Comparison of ENCODE assay signal across 8 cellular contexts in the genomic region with DNA sequence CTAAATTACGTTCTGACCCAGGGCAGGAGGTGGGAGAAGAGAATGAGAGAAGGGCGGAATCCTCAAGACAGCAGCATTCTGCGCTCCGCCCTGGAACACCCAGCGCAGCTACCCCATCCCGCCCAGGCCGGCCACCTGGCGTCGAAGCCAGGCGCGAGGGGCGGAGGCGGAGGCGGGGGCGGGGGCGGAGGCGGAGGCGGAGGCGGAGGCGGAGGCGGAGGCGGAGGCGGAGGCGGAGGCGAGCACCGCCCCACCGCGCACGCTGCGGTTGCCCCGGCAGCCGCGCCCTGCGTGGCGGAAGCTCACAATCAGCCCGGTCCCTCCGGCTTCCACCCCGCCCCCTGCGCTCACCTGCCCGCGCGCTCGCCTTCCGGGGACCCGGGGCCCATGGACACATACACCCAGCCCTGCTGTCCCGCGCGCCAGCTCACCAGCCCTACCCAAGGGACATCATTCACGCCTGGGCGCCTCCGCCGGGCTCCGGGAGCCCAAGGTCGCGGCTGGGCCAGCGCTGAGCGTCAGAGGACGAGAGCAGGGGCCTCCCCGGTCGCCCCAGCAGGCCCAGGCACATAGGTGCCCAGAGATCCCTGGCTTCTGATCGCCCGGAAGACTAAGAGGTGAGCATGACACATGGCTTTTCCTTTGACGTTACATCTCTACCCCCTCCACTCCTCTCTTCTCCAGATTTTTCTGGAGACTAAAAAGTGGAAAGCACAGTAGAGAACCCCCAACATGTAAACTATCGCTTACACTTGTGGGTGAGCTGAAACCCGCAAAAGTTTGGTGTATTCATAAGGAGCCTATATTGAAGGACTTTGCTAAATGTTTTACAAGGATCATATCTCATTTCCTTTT. TPM values are rescaled to one million over a fixed set of nuclear protein-coding genes. Genes with fewer than 3 reads are reported as not detected.
DNase-seq lines count a peak whose midpoint lies in the region; ATAC-seq and TF ChIP-seq lines count a peak whose summit lies in the region.

A gene (plus strand): TSS at position 271 of the 855 bp plus-strand sequence. CDS start 3,315 bp downstream, outside the sequence.

- peak within 1 kb of the TSS; percentile 76 to 88 (median 84) for H3K4me3 Mint-ChIP-seq in CD4-positive, CD25-positive, alpha-beta regulatory T cell

- H3K4me1 Mint-ChIP-seq in CD4-positive, CD25-positive, alpha-beta regulatory T cell, result peaks cover 7 to 21% (median 16%) of the 10 kb centered on the region in 4 donors

- peaks cover 18% of the 10 kb centered on the region for H3K27me3 Mint-ChIP-seq in CD4-positive, CD25-positive, alpha-beta regulatory T cell

- H3K4me1 ChIP-seq in CD4-positive, CD25-positive, alpha-beta regulatory T cell (ENCODE audit: control insufficient read depth, insufficient read depth, low read length, poor library complexity, severe bottlenecking), result peaks cover 15% of the 10 kb centered on the region

- H3K27me3 ChIP-seq in CD4-positive, CD25-positive, alpha-beta regulatory T cell (ENCODE audit: control insufficient read depth, insufficient read depth, low read length), result no peaks in the 10 kb centered on the region

- H3K27ac Mint-ChIP-seq in CD4-positive, CD25-positive, alpha-beta regulatory T cell, result peak within 1 kb of the TSS; percentile 48 to 70 (median 67)

- DNase-seq in CD4-positive, CD25-positive, alpha-beta regulatory T cell, result peak; percentile 78 to 91 (median 81)
- DNase-seq in HPDE6-E6E7 (ENCODE audit: extremely low spot score) (peak; percentile 92), NCI-H82 treated with DMSO at 0.1 percent for 48 hours (lab: John Stamatoyannopoulos, UW; ENCODE audit: unreplicated experiment) (peak; percentile 22), activated T-cell treated with anti-CD3 and anti-CD28 coated beads for 1 hour (ENCODE audit: low read depth) (peak; percentile 75), erythroblast (lab: John Stamatoyannopoulos, UW) (peak; percentile 62 to 75), mucosa of gallbladder (ENCODE audit: low spot score) (peak; percentile 81)
- DNase-seq in stimulated activated CD8-positive, alpha-beta memory T cell treated with anti-CD3 and anti-CD28 coated beads, Interleukin-4, amount 100 ng/mL, for 24 hours (ENCODE audit: low read depth), result peak; percentile 56

- H3K4me3 ChIP-seq in CD4-positive, CD25-positive, alpha-beta regulatory T cell (ENCODE audit: low read depth, low read length), result peak within 1 kb of the TSS; percentile 29

- TF ChIP-seq POLR2A in erythroblast (IDR thresholded peaks at IDR 0.05; ENCODE audit: low read length), result no peak

- peak within 1 kb of the TSS; percentile 69 for H3K27ac ChIP-seq in CD4-positive, CD25-positive, alpha-beta regulatory T cell (ENCODE audit: insufficient read depth, low read length, poor library complexity, severe bottlenecking)

- no peaks in the 10 kb centered on the region for H3K9me3 ChIP-seq in CD4-positive, CD25-positive, alpha-beta regulatory T cell (ENCODE audit: control insufficient read depth in 2 of 2, low read length in 2 of 2)

- H3K36me3 Mint-ChIP-seq in CD4-positive, CD25-positive, alpha-beta regulatory T cell, result peaks cover 9% of the 10 kb centered on the region

- no peaks in the 10 kb centered on the region for H3K9me3 Mint-ChIP-seq in CD4-positive, CD25-positive, alpha-beta regulatory T cell

- ATAC-seq in CD4-positive, CD25-positive, alpha-beta regulatory T cell (ENCODE audit: low read depth in 2 of 2), result peak; percentile 98
- peak; percentile 99 for ATAC-seq in GM19467 (IDR thresholded peaks at IDR 0.05; ENCODE audit: unreplicated experiment)

- no peaks in the 10 kb centered on the region for H3K36me3 ChIP-seq in CD4-positive, CD25-positive, alpha-beta regulatory T cell (ENCODE audit: control insufficient read depth, insufficient read depth, low read length)

RNA-seq across cellular contexts. Expression of the gene that starts here (rescaled TPM):
- 1.1 TPM for total RNA-seq in CD4-positive, CD25-positive, alpha-beta regulatory T cell
- 1 to 10 TPM; 3.2 to 6.0 (median 4.8) TPM for polyA plus RNA-seq in CD4-positive, CD25-positive, alpha-beta regulatory T cell
- 8.2 TPM for total RNA-seq in mucosa of gallbladder

Comparison
In these comparisons a context has a peak if more than half of its experiments do, and no peak if none do; other contexts are left out.
1. Peak in every context shown above with its lines: DNase-seq, ATAC-seq, H3K4me3 ChIP-seq and H3K27ac ChIP-seq.
2. DNase-seq: peak in every context shown above with its lines; median percentile 92 in HPDE6-E6E7; 81 in CD4-positive, CD25-positive, alpha-beta regulatory T cell; 81 in mucosa of gallbladder; 75 in activated T-cell treated with anti-CD3 and anti-CD28 coated beads for 1 hour; 68 in erythroblast; 56 in stimulated activated CD8-positive, alpha-beta memory T cell treated with anti-CD3 and anti-CD28 coated beads, Interleukin-4, amount 100 ng/mL, for 24 hours; 22 in NCI-H82 treated with DMSO at 0.1 percent for 48 hours.